Comparison of ENCODE assay signal across 20 cellular contexts in genomic region chr4:1340861-1341260, GRCh38.
"Had no signal": no experiment of that assay in that cellular context is flagged by ENCODE, and none has a peak within 500 bp of the region (broad histone marks: within the 10 kb centered on the region; RNA-seq: fewer than 3 reads in every experiment).

No MANE protein-coding gene starts in this region.

- H3K36me3 ChIP-seq: neural progenitor cell, uterus had no signal

- DNase-seq: cortex of kidney; effector memory CD8-positive, alpha-beta T cell; mesenchymal stem cell; naive thymus-derived CD4-positive, alpha-beta T cell; nucleus accumbens; stimulated activated CD4-positive, alpha-beta T cell treated with anti-CD3 and anti-CD28 coated beads, Interleukin-15, amount 100 ng/mL, for 24 hours; stimulated activated CD4-positive, alpha-beta T cell treated with anti-CD3 and anti-CD28 coated beads, Interleukin-2, amount 100 ng/mL, for 48 hours; stimulated activated naive CD4-positive, alpha-beta T cell; stimulated activated naive CD8-positive, alpha-beta T cell treated with anti-CD3 and anti-CD28 coated beads, Interleukin-15, amount 100 ng/mL, for 72 hours; transverse colon; upper lobe of right lung; uterus had no signal

- H3K27me3 Mint-ChIP-seq: effector memory CD8-positive, alpha-beta T cell; naive thymus-derived CD4-positive, alpha-beta T cell; stimulated activated naive CD8-positive, alpha-beta T cell treated with anti-CD3 and anti-CD28 coated beads, Interleukin-15, amount 100 ng/mL, for 72 hours had no signal

- H3K4me3 ChIP-seq: left lung, neural progenitor cell, prostate gland, right atrium auricular region, skin epidermis, suprapubic skin, transverse colon, upper lobe of right lung, uterus had no signal

- ATAC-seq: effector memory CD8-positive, alpha-beta T cell; left lung; naive thymus-derived CD4-positive, alpha-beta T cell; stimulated activated naive CD8-positive, alpha-beta T cell treated with anti-CD3 and anti-CD28 coated beads, Interleukin-15, amount 100 ng/mL, for 72 hours; upper lobe of right lung had no signal

- H3K27ac ChIP-seq: left lung, neural progenitor cell, prostate gland, right atrium auricular region, skin epidermis, suprapubic skin, transverse colon, upper lobe of right lung, uterus had no signal

- H3K9me3 Mint-ChIP-seq: effector memory CD8-positive, alpha-beta T cell; naive thymus-derived CD4-positive, alpha-beta T cell; nephron; stimulated activated naive CD8-positive, alpha-beta T cell treated with anti-CD3 and anti-CD28 coated beads, Interleukin-15, amount 100 ng/mL, for 72 hours had no signal

- H3K27me3 ChIP-seq: left lung, neural progenitor cell, right atrium auricular region, suprapubic skin, transverse colon, upper lobe of right lung, uterus had no signal

- H3K9me3 ChIP-seq: prostate gland, right atrium auricular region, suprapubic skin, transverse colon, upper lobe of right lung, uterus had no signal

- H3K4me3 Mint-ChIP-seq: effector memory CD8-positive, alpha-beta T cell; mesothelial cell of epicardium; naive thymus-derived CD4-positive, alpha-beta T cell; nephron; neural progenitor cell; stimulated activated naive CD8-positive, alpha-beta T cell treated with anti-CD3 and anti-CD28 coated beads, Interleukin-15, amount 100 ng/mL, for 72 hours had no signal

- H3K27ac Mint-ChIP-seq: mesothelial cell of epicardium; naive thymus-derived CD4-positive, alpha-beta T cell; nephron; neural progenitor cell had no signal

- H3K4me1 ChIP-seq: neural progenitor cell, prostate gland, uterus had no signal
